In the genomic region with DNA sequence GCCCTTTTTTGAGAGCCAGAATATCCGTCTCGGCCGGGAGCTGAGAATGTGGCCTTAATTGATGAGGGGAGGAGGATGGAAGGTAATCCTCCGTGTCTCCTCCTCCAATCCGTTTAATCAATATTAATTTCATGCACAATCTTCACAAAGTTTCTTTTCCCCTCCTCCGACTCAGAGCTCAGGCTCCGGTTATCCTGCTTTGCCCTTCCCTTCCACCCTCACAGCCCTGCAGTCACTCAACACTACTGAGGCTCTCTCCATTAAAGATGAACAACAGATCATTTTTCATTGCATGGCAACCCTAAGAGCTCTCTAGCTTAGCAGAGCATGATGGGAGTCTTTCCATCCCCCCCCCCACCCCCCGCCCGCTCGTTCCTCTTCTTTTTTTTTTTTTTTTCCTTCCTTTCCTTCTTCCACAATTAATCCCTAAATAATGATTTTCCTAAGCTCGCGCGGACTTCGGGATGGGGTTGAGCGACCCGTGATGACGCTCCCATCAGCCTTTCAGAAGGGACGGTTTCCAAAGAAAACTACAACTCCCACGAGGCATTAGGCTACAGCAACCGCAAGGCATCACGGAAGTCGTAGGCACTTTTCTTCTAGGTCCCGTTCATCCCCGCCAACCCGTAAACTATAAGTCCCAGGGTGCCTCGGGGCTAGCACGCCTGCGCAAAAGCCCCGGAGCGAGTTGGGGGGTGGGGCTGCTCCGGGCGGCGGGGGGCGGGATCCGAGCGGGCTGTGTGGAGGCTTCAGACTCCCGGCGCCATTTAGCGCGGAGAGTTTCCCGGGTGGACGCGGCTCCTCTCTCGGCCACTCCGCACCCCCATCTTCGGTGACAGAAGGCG, we compare ENCODE assay signal across 1 cellular context.
A peak's percentile ranks its signal among the peaks of the same experiment; 100 is the strongest.
TF ChIP-seq lines count a peak whose summit lies in the region.

A gene (plus strand): TSS at position 752 of the 845 bp plus-strand sequence. CDS start 987 bp downstream, outside the sequence.

TF ChIP-seq in K562, 482 proteins besides CTCF, POLR2A, EP300 and RAD21 (continued from another document and continues in another):
- TF ChIP-seq, protein P1, sequence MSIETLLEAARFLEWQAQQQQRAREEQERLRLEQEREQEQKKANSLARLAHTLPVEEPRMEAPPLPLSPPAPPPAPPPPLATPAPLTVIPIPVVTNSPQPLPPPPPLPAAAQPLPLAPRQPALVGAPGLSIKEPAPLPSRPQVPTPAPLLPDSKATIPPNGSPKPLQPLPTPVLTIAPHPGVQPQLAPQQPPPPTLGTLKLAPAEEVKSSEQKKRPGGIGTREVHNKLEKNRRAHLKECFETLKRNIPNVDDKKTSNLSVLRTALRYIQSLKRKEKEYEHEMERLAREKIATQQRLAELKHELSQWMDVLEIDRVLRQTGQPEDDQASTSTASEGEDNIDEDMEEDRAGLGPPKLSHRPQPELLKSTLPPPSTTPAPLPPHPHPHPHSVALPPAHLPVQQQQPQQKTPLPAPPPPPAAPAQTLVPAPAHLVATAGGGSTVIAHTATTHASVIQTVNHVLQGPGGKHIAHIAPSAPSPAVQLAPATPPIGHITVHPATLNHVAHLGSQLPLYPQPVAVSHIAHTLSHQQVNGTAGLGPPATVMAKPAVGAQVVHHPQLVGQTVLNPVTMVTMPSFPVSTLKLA (conservative IDR thresholded peaks at IDR 0.05) = no peak; a peak in 1 of 4 replicates
- TF ChIP-seq, protein P2, sequence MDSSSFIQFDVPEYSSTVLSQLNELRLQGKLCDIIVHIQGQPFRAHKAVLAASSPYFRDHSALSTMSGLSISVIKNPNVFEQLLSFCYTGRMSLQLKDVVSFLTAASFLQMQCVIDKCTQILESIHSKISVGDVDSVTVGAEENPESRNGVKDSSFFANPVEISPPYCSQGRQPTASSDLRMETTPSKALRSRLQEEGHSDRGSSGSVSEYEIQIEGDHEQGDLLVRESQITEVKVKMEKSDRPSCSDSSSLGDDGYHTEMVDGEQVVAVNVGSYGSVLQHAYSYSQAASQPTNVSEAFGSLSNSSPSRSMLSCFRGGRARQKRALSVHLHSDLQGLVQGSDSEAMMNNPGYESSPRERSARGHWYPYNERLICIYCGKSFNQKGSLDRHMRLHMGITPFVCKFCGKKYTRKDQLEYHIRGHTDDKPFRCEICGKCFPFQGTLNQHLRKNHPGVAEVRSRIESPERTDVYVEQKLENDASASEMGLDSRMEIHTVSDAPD (CRISPR knock-in tag; IDR thresholded peaks at IDR 0.05) = no peak
- no peak for TF ChIP-seq NFE2 (IDR thresholded peaks at IDR 0.05; ENCODE audit: low read depth)
- TF ChIP-seq SMARCB1 (IDR thresholded peaks at IDR 0.05; ENCODE audit: insufficient read length, low read depth) = no peak
- TF ChIP-seq, protein P3, sequence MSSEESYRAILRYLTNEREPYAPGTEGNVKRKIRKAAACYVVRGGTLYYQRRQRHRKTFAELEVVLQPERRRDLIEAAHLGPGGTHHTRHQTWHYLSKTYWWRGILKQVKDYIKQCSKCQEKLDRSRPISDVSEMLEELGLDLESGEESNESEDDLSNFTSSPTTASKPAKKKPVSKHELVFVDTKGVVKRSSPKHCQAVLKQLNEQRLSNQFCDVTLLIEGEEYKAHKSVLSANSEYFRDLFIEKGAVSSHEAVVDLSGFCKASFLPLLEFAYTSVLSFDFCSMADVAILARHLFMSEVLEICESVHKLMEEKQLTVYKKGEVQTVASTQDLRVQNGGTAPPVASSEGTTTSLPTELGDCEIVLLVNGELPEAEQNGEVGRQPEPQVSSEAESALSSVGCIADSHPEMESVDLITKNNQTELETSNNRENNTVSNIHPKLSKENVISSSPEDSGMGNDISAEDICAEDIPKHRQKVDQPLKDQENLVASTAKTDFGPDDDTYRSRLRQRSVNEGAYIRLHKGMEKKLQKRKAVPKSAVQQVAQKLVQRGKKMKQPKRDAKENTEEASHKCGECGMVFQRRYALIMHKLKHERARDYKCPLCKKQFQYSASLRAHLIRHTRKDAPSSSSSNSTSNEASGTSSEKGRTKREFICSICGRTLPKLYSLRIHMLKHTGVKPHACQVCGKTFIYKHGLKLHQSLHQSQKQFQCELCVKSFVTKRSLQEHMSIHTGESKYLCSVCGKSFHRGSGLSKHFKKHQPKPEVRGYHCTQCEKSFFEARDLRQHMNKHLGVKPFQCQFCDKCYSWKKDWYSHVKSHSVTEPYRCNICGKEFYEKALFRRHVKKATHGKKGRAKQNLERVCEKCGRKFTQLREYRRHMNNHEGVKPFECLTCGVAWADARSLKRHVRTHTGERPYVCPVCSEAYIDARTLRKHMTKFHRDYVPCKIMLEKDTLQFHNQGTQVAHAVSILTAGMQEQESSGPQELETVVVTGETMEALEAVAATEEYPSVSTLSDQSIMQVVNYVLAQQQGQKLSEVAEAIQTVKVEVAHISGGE (CRISPR knock-in tag; IDR thresholded peaks at IDR 0.05) = peak in 1 of 3 experiments; percentile 63; a peak in 2 of 6 replicates
- TF ChIP-seq, protein P4, sequence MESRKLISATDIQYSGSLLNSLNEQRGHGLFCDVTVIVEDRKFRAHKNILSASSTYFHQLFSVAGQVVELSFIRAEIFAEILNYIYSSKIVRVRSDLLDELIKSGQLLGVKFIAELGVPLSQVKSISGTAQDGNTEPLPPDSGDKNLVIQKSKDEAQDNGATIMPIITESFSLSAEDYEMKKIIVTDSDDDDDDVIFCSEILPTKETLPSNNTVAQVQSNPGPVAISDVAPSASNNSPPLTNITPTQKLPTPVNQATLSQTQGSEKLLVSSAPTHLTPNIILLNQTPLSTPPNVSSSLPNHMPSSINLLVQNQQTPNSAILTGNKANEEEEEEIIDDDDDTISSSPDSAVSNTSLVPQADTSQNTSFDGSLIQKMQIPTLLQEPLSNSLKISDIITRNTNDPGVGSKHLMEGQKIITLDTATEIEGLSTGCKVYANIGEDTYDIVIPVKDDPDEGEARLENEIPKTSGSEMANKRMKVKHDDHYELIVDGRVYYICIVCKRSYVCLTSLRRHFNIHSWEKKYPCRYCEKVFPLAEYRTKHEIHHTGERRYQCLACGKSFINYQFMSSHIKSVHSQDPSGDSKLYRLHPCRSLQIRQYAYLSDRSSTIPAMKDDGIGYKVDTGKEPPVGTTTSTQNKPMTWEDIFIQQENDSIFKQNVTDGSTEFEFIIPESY (CRISPR knock-in tag; IDR thresholded peaks at IDR 0.05) = no peak
- no peak for TF ChIP-seq ZNF41 (CRISPR knock-in tag; conservative IDR thresholded peaks at IDR 0.05)
- TF ChIP-seq, protein P5, sequence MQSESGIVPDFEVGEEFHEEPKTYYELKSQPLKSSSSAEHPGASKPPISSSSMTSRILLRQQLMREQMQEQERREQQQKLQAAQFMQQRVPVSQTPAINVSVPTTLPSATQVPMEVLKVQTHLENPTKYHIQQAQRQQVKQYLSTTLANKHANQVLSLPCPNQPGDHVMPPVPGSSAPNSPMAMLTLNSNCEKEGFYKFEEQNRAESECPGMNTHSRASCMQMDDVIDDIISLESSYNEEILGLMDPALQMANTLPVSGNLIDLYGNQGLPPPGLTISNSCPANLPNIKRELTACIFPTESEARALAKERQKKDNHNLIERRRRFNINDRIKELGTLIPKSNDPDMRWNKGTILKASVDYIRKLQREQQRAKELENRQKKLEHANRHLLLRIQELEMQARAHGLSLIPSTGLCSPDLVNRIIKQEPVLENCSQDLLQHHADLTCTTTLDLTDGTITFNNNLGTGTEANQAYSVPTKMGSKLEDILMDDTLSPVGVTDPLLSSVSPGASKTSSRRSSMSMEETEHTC (IDR thresholded peaks at IDR 0.05) = no peak
- TF ChIP-seq PTRF (tag; IDR thresholded peaks at IDR 0.05) = no peak
- TF ChIP-seq, protein P6, sequence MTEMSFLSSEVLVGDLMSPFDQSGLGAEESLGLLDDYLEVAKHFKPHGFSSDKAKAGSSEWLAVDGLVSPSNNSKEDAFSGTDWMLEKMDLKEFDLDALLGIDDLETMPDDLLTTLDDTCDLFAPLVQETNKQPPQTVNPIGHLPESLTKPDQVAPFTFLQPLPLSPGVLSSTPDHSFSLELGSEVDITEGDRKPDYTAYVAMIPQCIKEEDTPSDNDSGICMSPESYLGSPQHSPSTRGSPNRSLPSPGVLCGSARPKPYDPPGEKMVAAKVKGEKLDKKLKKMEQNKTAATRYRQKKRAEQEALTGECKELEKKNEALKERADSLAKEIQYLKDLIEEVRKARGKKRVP (CRISPR knock-in tag; IDR thresholded peaks at IDR 0.05) = no peak
- peak; percentile 58 for TF ChIP-seq TAF9B (IDR thresholded peaks at IDR 0.05; ENCODE audit: partially characterized antibody)
- no peak for TF ChIP-seq ZKSCAN8 (CRISPR knock-in tag; IDR thresholded peaks at IDR 0.05)
- TF ChIP-seq, protein P7, sequence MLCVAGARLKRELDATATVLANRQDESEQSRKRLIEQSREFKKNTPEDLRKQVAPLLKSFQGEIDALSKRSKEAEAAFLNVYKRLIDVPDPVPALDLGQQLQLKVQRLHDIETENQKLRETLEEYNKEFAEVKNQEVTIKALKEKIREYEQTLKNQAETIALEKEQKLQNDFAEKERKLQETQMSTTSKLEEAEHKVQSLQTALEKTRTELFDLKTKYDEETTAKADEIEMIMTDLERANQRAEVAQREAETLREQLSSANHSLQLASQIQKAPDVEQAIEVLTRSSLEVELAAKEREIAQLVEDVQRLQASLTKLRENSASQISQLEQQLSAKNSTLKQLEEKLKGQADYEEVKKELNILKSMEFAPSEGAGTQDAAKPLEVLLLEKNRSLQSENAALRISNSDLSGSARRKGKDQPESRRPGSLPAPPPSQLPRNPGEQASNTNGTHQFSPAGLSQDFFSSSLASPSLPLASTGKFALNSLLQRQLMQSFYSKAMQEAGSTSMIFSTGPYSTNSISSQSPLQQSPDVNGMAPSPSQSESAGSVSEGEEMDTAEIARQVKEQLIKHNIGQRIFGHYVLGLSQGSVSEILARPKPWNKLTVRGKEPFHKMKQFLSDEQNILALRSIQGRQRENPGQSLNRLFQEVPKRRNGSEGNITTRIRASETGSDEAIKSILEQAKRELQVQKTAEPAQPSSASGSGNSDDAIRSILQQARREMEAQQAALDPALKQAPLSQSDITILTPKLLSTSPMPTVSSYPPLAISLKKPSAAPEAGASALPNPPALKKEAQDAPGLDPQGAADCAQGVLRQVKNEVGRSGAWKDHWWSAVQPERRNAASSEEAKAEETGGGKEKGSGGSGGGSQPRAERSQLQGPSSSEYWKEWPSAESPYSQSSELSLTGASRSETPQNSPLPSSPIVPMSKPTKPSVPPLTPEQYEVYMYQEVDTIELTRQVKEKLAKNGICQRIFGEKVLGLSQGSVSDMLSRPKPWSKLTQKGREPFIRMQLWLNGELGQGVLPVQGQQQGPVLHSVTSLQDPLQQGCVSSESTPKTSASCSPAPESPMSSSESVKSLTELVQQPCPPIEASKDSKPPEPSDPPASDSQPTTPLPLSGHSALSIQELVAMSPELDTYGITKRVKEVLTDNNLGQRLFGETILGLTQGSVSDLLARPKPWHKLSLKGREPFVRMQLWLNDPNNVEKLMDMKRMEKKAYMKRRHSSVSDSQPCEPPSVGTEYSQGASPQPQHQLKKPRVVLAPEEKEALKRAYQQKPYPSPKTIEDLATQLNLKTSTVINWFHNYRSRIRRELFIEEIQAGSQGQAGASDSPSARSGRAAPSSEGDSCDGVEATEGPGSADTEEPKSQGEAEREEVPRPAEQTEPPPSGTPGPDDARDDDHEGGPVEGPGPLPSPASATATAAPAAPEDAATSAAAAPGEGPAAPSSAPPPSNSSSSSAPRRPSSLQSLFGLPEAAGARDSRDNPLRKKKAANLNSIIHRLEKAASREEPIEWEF (CRISPR knock-in tag; IDR thresholded peaks at IDR 0.05) = no peak
- no peak for TF ChIP-seq KLF16 (IDR thresholded peaks at IDR 0.05)
- TF ChIP-seq ZNF77 (CRISPR knock-in tag; IDR thresholded peaks at IDR 0.05) = no peak
- no peak for TF ChIP-seq GABPB2 (CRISPR knock-in tag; conservative IDR thresholded peaks at IDR 0.05)
- no peak for TF ChIP-seq FOXA1 (IDR thresholded peaks at IDR 0.05; ENCODE audit: borderline replicate concordance)
- no peak for TF ChIP-seq ZNF780A (CRISPR knock-in tag; IDR thresholded peaks at IDR 0.05)
- TF ChIP-seq RCOR1 (IDR thresholded peaks at IDR 0.05; ENCODE audit: borderline replicate concordance in 1 of 2, low read depth in 2 of 2, low read length in 2 of 2) = no peak
- peak; percentile 53; the same call in 1 of the 2 replicates for TF ChIP-seq RB1 (IDR thresholded peaks at IDR 0.05; ENCODE audit: low read depth)
- no peak for TF ChIP-seq CEBPG (CRISPR knock-in tag; IDR thresholded peaks at IDR 0.05)
- TF ChIP-seq CEBPG (tag; conservative IDR thresholded peaks at IDR 0.05 in 1 of 2, IDR thresholded peaks at IDR 0.05 in 1 of 2) = no peak
- peak; percentile 84 for TF ChIP-seq TAF1 (IDR thresholded peaks at IDR 0.05; ENCODE audit: control insufficient read depth, extremely low read depth, insufficient read depth, low read length, severe bottlenecking)
- TF ChIP-seq, protein P8, sequence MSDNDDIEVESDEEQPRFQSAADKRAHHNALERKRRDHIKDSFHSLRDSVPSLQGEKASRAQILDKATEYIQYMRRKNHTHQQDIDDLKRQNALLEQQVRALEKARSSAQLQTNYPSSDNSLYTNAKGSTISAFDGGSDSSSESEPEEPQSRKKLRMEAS (CRISPR knock-in tag; IDR thresholded peaks at IDR 0.05) = no peak; the same call in 1 of the 2 replicates
- TF ChIP-seq RBM14 (IDR thresholded peaks at IDR 0.05; ENCODE audit: borderline replicate concordance, insufficient read depth, low read depth, low read length) = no peak
- no peak for TF ChIP-seq ARID2 (IDR thresholded peaks at IDR 0.05)
- peak; percentile 74 for TF ChIP-seq CREB1 (IDR thresholded peaks at IDR 0.05)
- peak; percentile 51; the same call in 1 of the 2 replicates for TF ChIP-seq CREB1 (CRISPR knock-in tag; IDR thresholded peaks at IDR 0.05)
- no peak for TF ChIP-seq ZNF165 (CRISPR knock-in tag; IDR thresholded peaks at IDR 0.05; ENCODE audit: borderline replicate concordance)
- no peak for TF ChIP-seq TSC22D4 (tag; IDR thresholded peaks at IDR 0.05)
- TF ChIP-seq, protein P9, sequence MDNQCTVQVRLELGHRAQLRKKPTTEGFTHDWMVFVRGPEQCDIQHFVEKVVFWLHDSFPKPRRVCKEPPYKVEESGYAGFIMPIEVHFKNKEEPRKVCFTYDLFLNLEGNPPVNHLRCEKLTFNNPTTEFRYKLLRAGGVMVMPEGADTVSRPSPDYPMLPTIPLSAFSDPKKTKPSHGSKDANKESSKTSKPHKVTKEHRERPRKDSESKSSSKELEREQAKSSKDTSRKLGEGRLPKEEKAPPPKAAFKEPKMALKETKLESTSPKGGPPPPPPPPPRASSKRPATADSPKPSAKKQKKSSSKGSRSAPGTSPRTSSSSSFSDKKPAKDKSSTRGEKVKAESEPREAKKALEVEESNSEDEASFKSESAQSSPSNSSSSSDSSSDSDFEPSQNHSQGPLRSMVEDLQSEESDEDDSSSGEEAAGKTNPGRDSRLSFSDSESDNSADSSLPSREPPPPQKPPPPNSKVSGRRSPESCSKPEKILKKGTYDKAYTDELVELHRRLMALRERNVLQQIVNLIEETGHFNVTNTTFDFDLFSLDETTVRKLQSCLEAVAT (IDR thresholded peaks at IDR 0.05) = no peak
- TF ChIP-seq, protein P10, sequence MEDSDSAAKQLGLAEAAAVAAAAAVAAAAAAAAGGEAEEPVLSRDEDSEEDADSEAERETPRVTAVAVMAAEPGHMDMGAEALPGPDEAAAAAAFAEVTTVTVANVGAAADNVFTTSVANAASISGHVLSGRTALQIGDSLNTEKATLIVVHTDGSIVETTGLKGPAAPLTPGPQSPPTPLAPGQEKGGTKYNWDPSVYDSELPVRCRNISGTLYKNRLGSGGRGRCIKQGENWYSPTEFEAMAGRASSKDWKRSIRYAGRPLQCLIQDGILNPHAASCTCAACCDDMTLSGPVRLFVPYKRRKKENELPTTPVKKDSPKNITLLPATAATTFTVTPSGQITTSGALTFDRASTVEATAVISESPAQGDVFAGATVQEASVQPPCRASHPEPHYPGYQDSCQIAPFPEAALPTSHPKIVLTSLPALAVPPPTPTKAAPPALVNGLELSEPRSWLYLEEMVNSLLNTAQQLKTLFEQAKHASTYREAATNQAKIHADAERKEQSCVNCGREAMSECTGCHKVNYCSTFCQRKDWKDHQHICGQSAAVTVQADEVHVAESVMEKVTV (CRISPR knock-in tag; IDR thresholded peaks at IDR 0.05) = no peak
- TF ChIP-seq XRCC5 (IDR thresholded peaks at IDR 0.05; ENCODE audit: low read depth, low read length) = no peak
- no peak for TF ChIP-seq NFIX (CRISPR knock-in tag; IDR thresholded peaks at IDR 0.05; ENCODE audit: low read depth)
- no peak for TF ChIP-seq NUFIP1 (IDR thresholded peaks at IDR 0.05; ENCODE audit: partially characterized antibody)
- no peak for TF ChIP-seq ZSCAN32 (CRISPR knock-in tag; IDR thresholded peaks at IDR 0.05)
- TF ChIP-seq KLF1 (tag; IDR thresholded peaks at IDR 0.05) = no peak
